ENCODE assay signal across 24 cellular contexts in the genomic region with DNA sequence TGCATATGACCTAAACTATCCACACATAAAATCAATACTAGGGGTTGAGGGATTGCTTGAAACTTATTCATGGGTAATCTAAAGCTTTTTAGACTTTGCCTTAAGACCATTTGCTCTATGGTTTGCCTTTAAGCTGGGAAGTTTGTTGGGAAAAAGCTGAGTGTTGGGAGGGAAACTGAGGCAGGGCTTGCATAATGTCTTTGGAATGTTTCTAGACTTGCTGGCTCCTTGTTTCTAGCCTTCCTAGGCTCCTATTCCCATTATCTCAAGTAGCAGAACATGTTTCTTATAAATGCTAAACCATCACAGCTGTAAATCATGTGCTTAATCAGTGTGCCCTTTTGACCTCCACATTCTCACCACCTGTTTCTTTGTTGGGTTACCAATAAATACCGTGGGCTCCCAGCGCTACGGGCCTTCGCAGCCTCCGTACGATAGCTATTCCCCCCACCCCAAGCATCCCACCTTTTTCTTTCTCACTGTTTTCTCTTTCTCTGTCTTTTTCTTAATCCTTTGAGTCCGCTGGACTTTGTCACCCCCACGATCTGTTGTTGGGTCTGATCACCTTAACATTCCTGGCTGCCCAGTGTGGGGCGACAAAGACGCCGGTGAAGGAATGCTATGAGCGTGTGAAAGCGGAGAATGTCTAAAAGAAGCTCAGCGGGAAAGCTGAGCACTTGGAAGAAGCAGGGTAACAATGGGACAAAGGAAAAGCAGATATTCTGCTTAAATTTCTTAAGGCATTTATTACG. TPM values are rescaled to one million over a fixed set of nuclear protein-coding genes. Genes with fewer than 3 reads are reported as not detected.
DNase-seq lines count a peak whose midpoint lies in the region; ATAC-seq and TF ChIP-seq lines count a peak whose summit lies in the region.
"Had no signal": no experiment of that assay in that cellular context is flagged by ENCODE, and none has a peak within 500 bp of the region (broad histone marks: within the 10 kb centered on the region; RNA-seq: fewer than 3 reads in every experiment).

No MANE protein-coding gene starts in this region.

- H3K4me3 Mint-ChIP-seq in GM23338, result no peak overlapping the region
- peak overlapping the region; percentile 35 for H3K4me3 Mint-ChIP-seq in neural crest cell
- H3K4me3 Mint-ChIP-seq in activated CD8-positive, alpha-beta T cell treated with anti-CD3 and anti-CD28 coated beads for 36 hours, result no peak overlapping the region
- H3K4me3 Mint-ChIP-seq: activated CD4-positive, alpha-beta T cell treated with anti-CD3 and anti-CD28 coated beads, Interleukin-2, amount 10 ng/mL, durations not matched to agents 7 days and 5 days; activated CD8-positive, alpha-beta memory T cell treated with anti-CD3 and anti-CD28 coated beads, Interleukin-2, amount 10 ng/mL, durations not matched to agents 7 days and 5 days; activated naive CD4-positive, alpha-beta T cell treated with anti-CD3 and anti-CD28 coated beads, Interleukin-2, amount 10 ng/mL, durations not matched to agents 7 days and 5 days; activated T-helper 1 cell treated with anti-CD3 and anti-CD28 coated beads, Interleukin-12 subunit alpha, Interleukin-12 subunit beta, Interleukin-2, Interleukin-4 antibody, amounts not matched to agents 30 ng/mL and 10 ng/mL and 1 ng/mL, durations not matched to agents 14 hours and 24 hours and 36 hours; T-helper 2 cell treated with Interferon-gamma antibody and Interleukin-4, amounts not matched to agents 5 μg/mL and 100 μg/mL, for 36 hours had no signal

- peak in 1 of 2 experiments; percentile 30; a peak in 2 of 4 replicates for TF ChIP-seq CTCF in GM23338 (conservative IDR thresholded peaks at IDR 0.05; ENCODE audit: low read depth in 2 of 2)
- no peak for TF ChIP-seq CTCF in hepatocyte (IDR thresholded peaks at IDR 0.05; ENCODE audit: poor library complexity)
- TF ChIP-seq CTCF in neural crest cell (conservative IDR thresholded peaks at IDR 0.05), result no peak
- no peak for TF ChIP-seq CTCF in activated CD8-positive, alpha-beta T cell treated with anti-CD3 and anti-CD28 coated beads for 36 hours (IDR thresholded peaks at IDR 0.05)

- peaks cover 29% of the 10 kb centered on the region; the same call in 1 of the 2 replicates for H3K4me1 ChIP-seq in GM23338 (ENCODE audit: insufficient read depth)
- peaks cover 11% of the 10 kb centered on the region for H3K4me1 ChIP-seq in hepatocyte (ENCODE audit: insufficient read depth)
- H3K4me1 ChIP-seq in Karpas-422 (ENCODE audit: low read length), result no peaks in the 10 kb centered on the region
- H3K4me1 ChIP-seq: breast epithelium, colonic mucosa, esophagus squamous epithelium had no signal

- peak overlapping the region; percentile 72 for H3K27ac ChIP-seq in GM23338 (ENCODE audit: low read depth)
- H3K27ac ChIP-seq in hepatocyte, result peak overlapping the region; percentile 48
- no peak overlapping the region for H3K27ac ChIP-seq in Karpas-422 (ENCODE audit: low read length)
- H3K27ac ChIP-seq: breast epithelium, colonic mucosa, esophagus squamous epithelium, HL-60 had no signal

- H3K27ac Mint-ChIP-seq in GM23338 (peak overlapping the region; percentile 7), neural crest cell (ENCODE audit: unreplicated experiment) (peak overlapping the region; percentile 72)
- H3K27ac Mint-ChIP-seq in activated CD8-positive, alpha-beta T cell treated with anti-CD3 and anti-CD28 coated beads for 36 hours, result no peak overlapping the region
- H3K27ac Mint-ChIP-seq: activated CD4-positive, alpha-beta T cell treated with anti-CD3 and anti-CD28 coated beads, Interleukin-2, amount 10 ng/mL, durations not matched to agents 7 days and 5 days; activated CD8-positive, alpha-beta memory T cell treated with anti-CD3 and anti-CD28 coated beads, Interleukin-2, amount 10 ng/mL, durations not matched to agents 7 days and 5 days; activated naive CD4-positive, alpha-beta T cell treated with anti-CD3 and anti-CD28 coated beads, Interleukin-2, amount 10 ng/mL, durations not matched to agents 7 days and 5 days; activated T-helper 1 cell treated with anti-CD3 and anti-CD28 coated beads, Interleukin-12 subunit alpha, Interleukin-12 subunit beta, Interleukin-2, Interleukin-4 antibody, amounts not matched to agents 30 ng/mL and 10 ng/mL and 1 ng/mL, durations not matched to agents 14 hours and 24 hours and 36 hours; T-helper 2 cell treated with Interferon-gamma antibody and Interleukin-4, amounts not matched to agents 5 μg/mL and 100 μg/mL, for 36 hours had no signal

- POLR2A ChIA-PET in activated CD8-positive, alpha-beta T cell treated with anti-CD3 and anti-CD28 coated beads for 36 hours (lab: Charles Lee), result no interaction called here

- H3K36me3 Mint-ChIP-seq in GM23338 (ENCODE audit: low read depth), result peaks cover 9% of the 10 kb centered on the region; the same call in 2 of the 3 replicates
- peaks cover 3% of the 10 kb centered on the region for H3K36me3 Mint-ChIP-seq in neural crest cell (ENCODE audit: low read depth)
- H3K36me3 Mint-ChIP-seq in activated CD8-positive, alpha-beta T cell treated with anti-CD3 and anti-CD28 coated beads for 36 hours (ENCODE audit: low read depth), result no peaks in the 10 kb centered on the region
- H3K36me3 Mint-ChIP-seq: activated CD8-positive, alpha-beta memory T cell treated with anti-CD3 and anti-CD28 coated beads, Interleukin-2, amount 10 ng/mL, durations not matched to agents 7 days and 5 days; activated naive CD4-positive, alpha-beta T cell treated with anti-CD3 and anti-CD28 coated beads, Interleukin-2, amount 10 ng/mL, durations not matched to agents 7 days and 5 days had no signal

- peaks cover 33% of the 10 kb centered on the region for H3K4me1 Mint-ChIP-seq in GM23338
- H3K4me1 Mint-ChIP-seq in neural crest cell, result peaks cover 13% of the 10 kb centered on the region
- H3K4me1 Mint-ChIP-seq in activated CD8-positive, alpha-beta T cell treated with anti-CD3 and anti-CD28 coated beads for 36 hours (ENCODE audit: low read depth), result no peaks in the 10 kb centered on the region
- H3K4me1 Mint-ChIP-seq: activated CD4-positive, alpha-beta T cell treated with anti-CD3 and anti-CD28 coated beads, Interleukin-2, amount 10 ng/mL, durations not matched to agents 7 days and 5 days; activated CD8-positive, alpha-beta memory T cell treated with anti-CD3 and anti-CD28 coated beads, Interleukin-2, amount 10 ng/mL, durations not matched to agents 7 days and 5 days; activated naive CD4-positive, alpha-beta T cell treated with anti-CD3 and anti-CD28 coated beads, Interleukin-2, amount 10 ng/mL, durations not matched to agents 7 days and 5 days had no signal

- no peak overlapping the region for H3K9ac ChIP-seq in Karpas-422 (ENCODE audit: low read length)

- no peaks in the 10 kb centered on the region for H3F3A ChIP-seq in GM23338 (replicated peaks; ENCODE audit: low read depth)

- H3K79me2 ChIP-seq in GM23338 (replicated peaks; ENCODE audit: insufficient read depth), result no peaks in the 10 kb centered on the region
- H3K79me2 ChIP-seq in hepatocyte, result no peaks in the 10 kb centered on the region
- H3K79me2 ChIP-seq in Karpas-422 (ENCODE audit: low read length), result no peaks in the 10 kb centered on the region

- no peak overlapping the region for H2AFZ ChIP-seq in GM23338
- H2AFZ ChIP-seq in hepatocyte, result peak overlapping the region; percentile 62
- no peak overlapping the region for H2AFZ ChIP-seq in Karpas-422 (ENCODE audit: low read length)

- WGBS in hepatocyte (ENCODE audit: low lambda C conversion rate, missing lambda C conversion rate), result 31% methylated on average over 15 of the region's 15 CpGs

- CTCF ChIA-PET in activated CD8-positive, alpha-beta T cell treated with anti-CD3 and anti-CD28 coated beads for 36 hours (lab: Charles Lee), result no interaction called here

- H3K9me3 ChIP-seq in hepatocyte (ENCODE audit: low read depth), result no peaks in the 10 kb centered on the region
- H3K9me3 ChIP-seq in Karpas-422 (ENCODE audit: low read length), result no peaks in the 10 kb centered on the region
- H3K9me3 ChIP-seq: breast epithelium, colonic mucosa, esophagus squamous epithelium, MG63 had no signal

- peaks cover 5% of the 10 kb centered on the region for H3K27me3 Mint-ChIP-seq in GM23338 (ENCODE audit: insufficient read depth, low read depth, poor library complexity)
- no peaks in the 10 kb centered on the region for H3K27me3 Mint-ChIP-seq in neural crest cell (ENCODE audit: low read depth)
- H3K27me3 Mint-ChIP-seq in activated CD8-positive, alpha-beta T cell treated with anti-CD3 and anti-CD28 coated beads for 36 hours, result peaks cover 4% of the 10 kb centered on the region
- H3K27me3 Mint-ChIP-seq: activated CD4-positive, alpha-beta T cell treated with anti-CD3 and anti-CD28 coated beads, Interleukin-2, amount 10 ng/mL, durations not matched to agents 7 days and 5 days; activated naive CD4-positive, alpha-beta T cell treated with anti-CD3 and anti-CD28 coated beads, Interleukin-2, amount 10 ng/mL, durations not matched to agents 7 days and 5 days had no signal

- DNase-seq in GM23338 (ENCODE audit: low spot score) (peak; percentile 93), MV-4-11 (lab: John Stamatoyannopoulos, UW) (peak; percentile 19), hepatocyte (ENCODE audit: low spot score) (peak; percentile 39), neural crest cell (ENCODE audit: low read depth, low spot score) (no peak), Karpas-422 (no peak), NOMO-1 treated with DMSO at 0.1 percent for 48 hours (lab: John Stamatoyannopoulos, UW; ENCODE audit: unreplicated experiment) (no peak)
- no peak for DNase-seq in activated CD8-positive, alpha-beta T cell treated with anti-CD3 and anti-CD28 coated beads for 36 hours
- DNase-seq: ACHN; activated CD4-positive, alpha-beta T cell treated with anti-CD3 and anti-CD28 coated beads, Interleukin-2, amount 10 ng/mL, durations not matched to agents 7 days and 5 days; activated CD8-positive, alpha-beta memory T cell treated with anti-CD3 and anti-CD28 coated beads, Interleukin-2, amount 10 ng/mL, durations not matched to agents 7 days and 5 days; activated naive CD4-positive, alpha-beta T cell treated with anti-CD3 and anti-CD28 coated beads, Interleukin-2, amount 10 ng/mL, durations not matched to agents 7 days and 5 days; amniotic stem cell; colonic mucosa; esophagus squamous epithelium; hippocampal formation; MG63; NCI-H1417; NCI-H526 treated with DMSO at 0.1 percent for 48 hours; nucleus accumbens had no signal

- peak; percentile 89 for ATAC-seq in GM23338
- no peak for ATAC-seq in activated CD8-positive, alpha-beta T cell treated with anti-CD3 and anti-CD28 coated beads for 36 hours
- ATAC-seq in HG03045 (IDR thresholded peaks at IDR 0.05; ENCODE audit: unreplicated experiment), result no peak
- ATAC-seq: activated CD8-positive, alpha-beta memory T cell treated with anti-CD3 and anti-CD28 coated beads, Interleukin-2, amount 10 ng/mL, durations not matched to agents 7 days and 5 days had no signal

- H3K4me2 ChIP-seq in GM23338 (0 out of 2 replicates have a peak overlapping the region, but pooled peaks have one; percentile 9), hepatocyte (peak overlapping the region; percentile 67), Karpas-422 (ENCODE audit: low read depth, low read length, poor library complexity, severe bottlenecking) (no peak overlapping the region)

- no peaks in the 10 kb centered on the region for H3K27me3 ChIP-seq in GM23338 (ENCODE audit: insufficient read depth)
- no peaks in the 10 kb centered on the region for H3K27me3 ChIP-seq in hepatocyte
- no peaks in the 10 kb centered on the region for H3K27me3 ChIP-seq in Karpas-422 (ENCODE audit: low read length)
- H3K27me3 ChIP-seq: breast epithelium, colonic mucosa, esophagus squamous epithelium, MG63 had no signal

- H3K36me3 ChIP-seq in GM23338 (ENCODE audit: insufficient read depth) (no peaks in the 10 kb centered on the region), hepatocyte (replicated peaks; ENCODE audit: insufficient read depth, low read depth) (no peaks in the 10 kb centered on the region), Karpas-422 (ENCODE audit: insufficient read depth, low read length) (no peaks in the 10 kb centered on the region)
- H3K36me3 ChIP-seq: breast epithelium, colonic mucosa, esophagus squamous epithelium, MG63 had no signal

- H3K9me2 ChIP-seq in GM23338 (ENCODE audit: insufficient read depth) (0 out of 2 replicates have a peak, but pooled peaks cover 6% of the 10 kb centered on the region), hepatocyte (replicated peaks; ENCODE audit: insufficient read depth) (no peaks in the 10 kb centered on the region), Karpas-422 (replicated peaks; ENCODE audit: insufficient read depth, low read length) (no peaks in the 10 kb centered on the region)

- intact Hi-C loops in activated CD8-positive, alpha-beta T cell treated with anti-CD3 and anti-CD28 coated beads for 36 hours (cut with micrococcal nuclease), result no loop called here

- H4K20me1 ChIP-seq in GM23338 (replicated peaks; ENCODE audit: insufficient read depth) (no peaks in the 10 kb centered on the region), hepatocyte (ENCODE audit: insufficient read depth, poor library complexity, severe bottlenecking) (no peaks in the 10 kb centered on the region), Karpas-422 (ENCODE audit: insufficient read depth, low read depth, low read length) (no peaks in the 10 kb centered on the region)

- H3K4me3 ChIP-seq in GM23338 (no peak overlapping the region), hepatocyte (no peak overlapping the region), Karpas-422 (ENCODE audit: low read length) (no peak overlapping the region)
- H3K4me3 ChIP-seq: breast epithelium, colonic mucosa, esophagus squamous epithelium, MG63 had no signal

- peaks cover 16% of the 10 kb centered on the region for H3K9me3 Mint-ChIP-seq in GM23338
- peaks cover 10% of the 10 kb centered on the region for H3K9me3 Mint-ChIP-seq in neural crest cell
- H3K9me3 Mint-ChIP-seq in activated CD8-positive, alpha-beta T cell treated with anti-CD3 and anti-CD28 coated beads for 36 hours, result no peaks in the 10 kb centered on the region
- H3K9me3 Mint-ChIP-seq: activated CD4-positive, alpha-beta T cell treated with anti-CD3 and anti-CD28 coated beads, Interleukin-2, amount 10 ng/mL, durations not matched to agents 7 days and 5 days; activated naive CD4-positive, alpha-beta T cell treated with anti-CD3 and anti-CD28 coated beads, Interleukin-2, amount 10 ng/mL, durations not matched to agents 7 days and 5 days; activated T-helper 1 cell treated with anti-CD3 and anti-CD28 coated beads, Interleukin-12 subunit alpha, Interleukin-12 subunit beta, Interleukin-2, Interleukin-4 antibody, amounts not matched to agents 30 ng/mL and 10 ng/mL and 1 ng/mL, durations not matched to agents 14 hours and 24 hours and 36 hours; T-helper 2 cell treated with Interferon-gamma antibody and Interleukin-4, amounts not matched to agents 5 μg/mL and 100 μg/mL, for 36 hours had no signal

RNA-seq across cellular contexts. Expression of gene CWC22, which starts 49.4 kb away (rescaled TPM):
- total RNA-seq in GM23338 (2014; rRNA removed; shearing (Covaris generic)), result 31.5 and 36.0 TPM in 2 replicates
- polyA plus RNA-seq in GM23338 (2016; fragmentation: Nextera tagmentation; extraction: Ambion mirVana) (29.0 and 38.3 TPM in 2 replicates), hepatocyte (14.6 and 15.7 TPM in 2 replicates)
- total RNA-seq in hepatocyte (17.6 and 19.3 TPM in 2 replicates), neural crest cell (25.8 and 27.6 TPM in 2 replicates)
- 10 to 100 TPM; 23.4 to 23.9 TPM for total RNA-seq in activated CD8-positive, alpha-beta T cell treated with anti-CD3 and anti-CD28 coated beads for 36 hours
- total RNA-seq in Karpas-422 (2014; rRNA removed; shearing (Covaris generic); ENCODE audit: low replicate concordance), result 19.3 and 23.7 TPM in 2 replicates

Comparison
In these comparisons a context has a peak if more than half of its experiments do, and no peak if none do; other contexts are left out.
1. DNase-seq: peak in GM23338 (single experiment), MV-4-11 (single experiment) and hepatocyte (single experiment); none in neural crest cell (single experiment), activated CD8-positive, alpha-beta T cell treated with anti-CD3 and anti-CD28 coated beads for 36 hours (single experiment), Karpas-422 (single experiment) and NOMO-1 treated with DMSO at 0.1 percent for 48 hours (single experiment).